15 cellular contexts compared by ENCODE assay signal in the genomic region with DNA sequence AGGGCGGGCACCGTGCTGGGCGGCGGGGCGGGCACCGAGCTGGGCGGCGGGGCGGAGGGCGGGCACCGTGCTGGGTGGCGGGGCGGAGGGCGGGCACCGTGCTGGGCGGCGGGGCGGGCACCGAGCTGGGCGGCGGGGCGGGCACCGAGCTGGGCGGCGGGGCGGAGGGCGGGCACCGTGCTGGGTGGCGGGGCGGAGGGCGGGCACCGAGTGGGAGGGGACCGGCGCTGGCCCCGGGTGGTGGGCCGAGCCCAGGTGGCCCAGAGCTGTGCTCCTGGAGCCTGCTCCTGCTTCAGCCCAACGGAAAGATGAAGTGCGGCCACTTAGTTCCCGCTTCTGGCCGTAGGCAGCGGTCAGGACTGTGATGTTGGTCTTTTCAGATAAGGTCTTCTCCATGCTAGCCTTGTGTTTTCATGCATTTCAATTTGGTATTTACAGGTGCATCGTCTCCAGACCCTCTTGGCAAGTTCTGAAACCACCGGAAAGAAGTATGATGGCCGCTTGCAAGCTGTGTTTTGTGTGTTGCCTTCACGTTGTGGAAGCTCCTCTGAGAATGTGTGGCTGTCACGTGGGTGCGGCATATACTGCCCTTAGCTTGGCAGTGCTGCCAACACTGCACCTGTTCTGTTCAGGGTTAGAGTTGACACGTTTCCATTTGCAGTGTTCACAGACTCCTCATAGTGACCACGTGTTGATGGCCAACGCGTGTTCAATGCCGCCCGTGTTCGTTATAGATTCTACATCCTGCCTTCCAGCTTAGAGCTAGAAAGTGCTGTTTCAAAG. TPM values are rescaled to one million over a fixed set of nuclear protein-coding genes. Genes with fewer than 3 reads are reported as not detected.
DNase-seq lines count a peak whose midpoint lies in the region; ATAC-seq, FAIRE-seq and TF ChIP-seq lines count a peak whose summit lies in the region.
"Had no signal": no experiment of that assay in that cellular context is flagged by ENCODE, and none has a peak within 500 bp of the region (broad histone marks: within the 10 kb centered on the region; RNA-seq: fewer than 3 reads in every experiment).

No MANE protein-coding gene starts in this region.

- no peak overlapping the region for H2BK12ac ChIP-seq in neuronal stem cell (ENCODE audit: low read length)

- peak overlapping the region; percentile 50 for H4K91ac ChIP-seq in neuronal stem cell (ENCODE audit: low read depth, low read length, poor library complexity)

- H3K36me3 ChIP-seq in bronchial epithelial cell (ENCODE audit: control insufficient read depth, insufficient read depth, low read length) (no peaks in the 10 kb centered on the region), neuronal stem cell (replicated peaks in 1 of 2; ENCODE audit: control insufficient read depth in 2 of 2, insufficient read depth in 2 of 2, low read length in 2 of 2) (peaks cover 3 to 28% of the 10 kb centered on the region in 2 donors)

- no peak overlapping the region for H3K9ac ChIP-seq in neuronal stem cell (ENCODE audit: low read depth, low read length, poor library complexity)
- H3K9ac ChIP-seq: BLaER1 treated with 17β-estradiol and CSF1 and Interleukin-3, amounts not matched to agents 10 nM and 100 nM; GM23248 had no signal

- no peak overlapping the region for H2BK120ac ChIP-seq in neuronal stem cell (ENCODE audit: low read depth, low read length)

- H3K79me1 ChIP-seq in neuronal stem cell (ENCODE audit: low read depth, low read length) = no peaks in the 10 kb centered on the region

- no peak overlapping the region for H2BK15ac ChIP-seq in neuronal stem cell (ENCODE audit: low read length)

- H3K23ac ChIP-seq in neuronal stem cell (ENCODE audit: low read depth, low read length, poor library complexity) = no peak overlapping the region

- no peak overlapping the region for H2AFZ ChIP-seq in neuronal stem cell (ENCODE audit: low read length)
- H2AFZ ChIP-seq: GM23248 had no signal

- no CpG with 5 or more reads among the region's 54 CpGs for WGBS in neuronal stem cell (ENCODE audit: extremely low coverage in 2 of 2, insufficient read length in 2 of 2, insufficient replicate concordance in 1 of 2), 2 donors

- peak; percentile 68 for DNase-seq in NCI-H69 (lab: John Stamatoyannopoulos, UW)
- no peak for DNase-seq in bronchial epithelial cell (ENCODE audit: low read depth)
- DNase-seq in neuronal stem cell (ENCODE audit: low spot score) = no peak
- no peak for DNase-seq in stimulated activated CD4-positive, alpha-beta T cell treated with anti-CD3 and anti-CD28 coated beads, Interleukin-12 subunit alpha, Interleukin-12 subunit beta, amount 100 ng/mL, for 4 hours
- no peak for DNase-seq in GM12892 (ENCODE audit: insufficient read length)
- DNase-seq: Calu3; CD8-positive, alpha-beta T cell; DMS79 treated with DMSO at 0.1 percent for 48 hours; GF-D8; GM23248 had no signal

- no peak overlapping the region for H2BK5ac ChIP-seq in neuronal stem cell (ENCODE audit: low read length)

- no peak overlapping the region for H4K8ac ChIP-seq in neuronal stem cell (ENCODE audit: low read depth, low read length)

- peak; percentile 60 for FAIRE-seq in bronchial epithelial cell (lab: Jason Lieb, UNC)
- FAIRE-seq in GM12892 (lab: Jason Lieb, UNC) = no peak
- FAIRE-seq: GM19239 had no signal

- TF ChIP-seq CTCF in bronchial epithelial cell (IDR thresholded peaks at IDR 0.05; ENCODE audit: insufficient read depth, low read length, severe bottlenecking) = no peak

- ATAC-seq in HG03378 (IDR thresholded peaks at IDR 0.05; ENCODE audit: unreplicated experiment) = no peak
- ATAC-seq: CD8-positive, alpha-beta T cell had no signal

- no peak overlapping the region for H3K14ac ChIP-seq in neuronal stem cell (ENCODE audit: low read length)

- TF ChIP-seq POLR2A in GM12892 (IDR thresholded peaks at IDR 0.05; ENCODE audit: low read depth, low read length) = no peak

- no peak overlapping the region for H3K4me3 ChIP-seq in bronchial epithelial cell (ENCODE audit: low read depth, low read length)
- no peak overlapping the region for H3K4me3 ChIP-seq in neuronal stem cell (ENCODE audit: low read length in 2 of 2)
- H3K4me3 ChIP-seq: BLaER1 treated with 17β-estradiol and CSF1 and Interleukin-3, amounts not matched to agents 10 nM and 100 nM; GM23248; HAP-1 had no signal

- peaks cover 0 to 4% of the 10 kb centered on the region in 2 donors for H3K4me1 ChIP-seq in neuronal stem cell (ENCODE audit: control insufficient read depth in 2 of 2, insufficient read depth in 1 of 2, low read depth in 1 of 2, low read length in 2 of 2)
- H3K4me1 ChIP-seq: HAP-1 had no signal

- H3K4me2 ChIP-seq in neuronal stem cell (ENCODE audit: insufficient read depth, low read length, poor library complexity, severe bottlenecking) = no peak overlapping the region
- H3K4me2 ChIP-seq: BLaER1 treated with 17β-estradiol and CSF1 and Interleukin-3, amounts not matched to agents 10 nM and 100 nM had no signal

- no peak overlapping the region for H3K27ac ChIP-seq in neuronal stem cell (replicated peaks; ENCODE audit: low read length)
- H3K27ac ChIP-seq: BLaER1 treated with 17β-estradiol and CSF1 and Interleukin-3, amounts not matched to agents 10 nM and 100 nM; GM23248; HL-60 had no signal

- H3K18ac ChIP-seq in neuronal stem cell (ENCODE audit: low read length) = no peak overlapping the region

- H2AK5ac ChIP-seq in neuronal stem cell (ENCODE audit: low read depth, low read length) = no peak overlapping the region

- H3K4ac ChIP-seq in neuronal stem cell (ENCODE audit: low read length) = no peak overlapping the region

- no peaks in the 10 kb centered on the region for H3K27me3 ChIP-seq in bronchial epithelial cell (ENCODE audit: control insufficient read depth, insufficient read depth, low read length)
- H3K27me3 ChIP-seq in neuronal stem cell (ENCODE audit: control insufficient read depth in 3 of 3, insufficient read depth in 3 of 3, low read depth in 1 of 3, low read length in 3 of 3) = no peaks in the 10 kb centered on the region
- H3K27me3 ChIP-seq: BLaER1 treated with 17β-estradiol and CSF1 and Interleukin-3, amounts not matched to agents 10 nM and 100 nM had no signal

- H3K9me3 ChIP-seq in neuronal stem cell (replicated peaks in 1 of 2; ENCODE audit: control insufficient read depth in 2 of 2, insufficient read depth in 1 of 2, low read depth in 1 of 2, low read length in 2 of 2) = no peaks in the 10 kb centered on the region
- H3K9me3 ChIP-seq: BLaER1 treated with 17β-estradiol and CSF1 and Interleukin-3, amounts not matched to agents 10 nM and 100 nM; HAP-1 had no signal

RNA-seq across cellular contexts. Expression of gene IQCE, which starts 25.2 kb away (rescaled TPM):
- total RNA-seq in bronchial epithelial cell = 6.3 and 6.9 TPM in 2 replicates
- 10.4 TPM for polyA plus RNA-seq in neuronal stem cell (2013, experiment 1 of 2)
- polyA plus RNA-seq in neuronal stem cell (2013, experiment 2 of 2) = 10.3 TPM
- polyA plus RNA-seq in GM12892 (2012; ENCODE audit: missing spikeins) = 2.7 TPM

RNA-seq across cellular contexts. Expression of gene BRAT1, which starts 28.7 kb away (rescaled TPM):
- 12.1 and 13.3 TPM in 2 replicates for total RNA-seq in bronchial epithelial cell
- polyA plus RNA-seq in neuronal stem cell (2013, experiment 1 of 2) = 18.7 TPM
- polyA plus RNA-seq in neuronal stem cell (2013, experiment 2 of 2) = 18.1 TPM
- 7.6 TPM for polyA plus RNA-seq in GM12892 (2012; ENCODE audit: missing spikeins)

RNA-seq across cellular contexts. Expression of gene TTYH3, which starts 47.8 kb away (rescaled TPM):
- 5.8 and 12.3 TPM in 2 replicates for total RNA-seq in bronchial epithelial cell
- 136 TPM for polyA plus RNA-seq in neuronal stem cell (2013, experiment 1 of 2)
- 133 TPM for polyA plus RNA-seq in neuronal stem cell (2013, experiment 2 of 2)
- polyA plus RNA-seq in GM12892 (2012; ENCODE audit: missing spikeins) = 4.7 TPM
